ENCODE assay signal across 1 cellular context in genomic region chr11:66548774-66549630, GRCh38.
TF ChIP-seq lines count a peak whose summit lies in the region.

No MANE protein-coding gene starts in this region.

TF ChIP-seq in GM23338, 12 proteins besides CTCF, POLR2A, EP300 and RAD21 (continued from another document):
- TF ChIP-seq ZNF462 (CRISPR knock-in tag; IDR thresholded peaks at IDR 0.05) (no peak), JUNB (IDR thresholded peaks at IDR 0.05; ENCODE audit: unreplicated experiment) (no peak), REST (IDR thresholded peaks at IDR 0.05; ENCODE audit: unreplicated experiment) (no peak), POLR2AphosphoS5 (IDR thresholded peaks at IDR 0.05; ENCODE audit: low read depth) (no peak), ZNF114 (CRISPR knock-in tag; IDR thresholded peaks at IDR 0.05) (no peak)
